In genomic region chr12:104285740-104286537, GRCh38 we compare ENCODE assay signal across 8 cellular contexts. TPM values are rescaled to one million over a fixed set of nuclear protein-coding genes. Genes with fewer than 3 reads are reported as not detected.
DNase-seq lines count a peak whose midpoint lies in the region; ATAC-seq, FAIRE-seq and TF ChIP-seq lines count a peak whose summit lies in the region.

No MANE protein-coding gene starts in this region.

- peaks cover 2% of the 10 kb centered on the region for H3K36me3 Mint-ChIP-seq in activated naive CD8-positive, alpha-beta T cell treated with anti-CD3 and anti-CD28 coated beads, Interleukin-2, amount 10 ng/mL, durations not matched to agents 7 days and 5 days

- intact Hi-C loops in HepG2 (cut with micrococcal nuclease; ENCODE audit: unreplicated experiment), result loop anchor here (5.0 kb wide), 2 partner anchors 69 to 149 kb away; partner anchors contain the start of genes NFYB and TXNRD1

- no peaks in the 10 kb centered on the region for H3K27me3 ChIP-seq in Karpas-422 (ENCODE audit: low read length)
- no peaks in the 10 kb centered on the region; a peak in 1 of 5 replicates for H3K27me3 ChIP-seq in HepG2 (ENCODE audit: control insufficient read depth in 1 of 2, insufficient read depth in 2 of 2, low read length in 2 of 2)
- H3K27me3 ChIP-seq in thoracic aorta (replicated peaks; ENCODE audit: insufficient read depth), result no peaks in the 10 kb centered on the region

- H3K9me2 ChIP-seq in Karpas-422 (replicated peaks; ENCODE audit: insufficient read depth, low read length), result no peaks in the 10 kb centered on the region

- no peak for ATAC-seq in activated naive CD8-positive, alpha-beta T cell treated with anti-CD3 and anti-CD28 coated beads, Interleukin-2, amount 10 ng/mL, durations not matched to agents 7 days and 5 days (ENCODE audit: low read depth)
- ATAC-seq in HepG2, result no peak
- ATAC-seq in thoracic aorta (ENCODE audit: insufficient number of reproducible peaks, low FRiP score, low read depth), result no peak

- H3K79me2 ChIP-seq in Karpas-422 (ENCODE audit: low read length) (peaks cover 37% of the 10 kb centered on the region), HepG2 (ENCODE audit: insufficient read depth, low read length) (peaks cover 41% of the 10 kb centered on the region)

- no peak for TF ChIP-seq CTCF in HepG2 (CRISPR knock-in tag; IDR thresholded peaks at IDR 0.05)
- no peak for TF ChIP-seq CTCF in thoracic aorta (IDR thresholded peaks at IDR 0.05)

- H4K20me1 ChIP-seq in Karpas-422 (ENCODE audit: insufficient read depth, low read depth, low read length) (no peaks in the 10 kb centered on the region), HepG2 (ENCODE audit: insufficient read depth, low read length) (peaks cover 23% of the 10 kb centered on the region)

- no peak for FAIRE-seq in HepG2 (lab: Jason Lieb, UNC)

- H3K4me3 Mint-ChIP-seq in activated naive CD8-positive, alpha-beta T cell treated with anti-CD3 and anti-CD28 coated beads, Interleukin-2, amount 10 ng/mL, durations not matched to agents 7 days and 5 days, result peak overlapping the region; percentile 99

- H3K9ac ChIP-seq in Karpas-422 (ENCODE audit: low read length) (peak overlapping the region; percentile 56), HepG2 (ENCODE audit: insufficient read depth, low read depth, low read length) (peak overlapping the region; percentile 98)

- no peaks in the 10 kb centered on the region for H3K9me3 Mint-ChIP-seq in activated naive CD8-positive, alpha-beta T cell treated with anti-CD3 and anti-CD28 coated beads, Interleukin-2, amount 10 ng/mL, durations not matched to agents 7 days and 5 days

- TF ChIP-seq RAD21 in HepG2 (CRISPR knock-in tag; IDR thresholded peaks at IDR 0.05), result no peak

- TSS peak; percentile 94 for BruUV-seq in HepG2 (replicated peaks; lab: Mats Ljungman, UMichigan)

- 37% methylated on average over 3 of the region's 3 CpGs for WGBS in HepG2 (ENCODE audit: low lambda C conversion rate)

- H3K4me2 ChIP-seq in Karpas-422 (ENCODE audit: low read depth, low read length, poor library complexity, severe bottlenecking) (peak overlapping the region; percentile 96), HepG2 (ENCODE audit: low read depth, low read length) (peak overlapping the region; percentile 100)

- TF ChIP-seq POLR2A in HepG2 (IDR thresholded peaks at IDR 0.05; ENCODE audit: insufficient read depth in 1 of 2, low read depth in 2 of 2, low read length in 2 of 2), result peak in 1 of 2 experiments; percentile 17; a peak in 1 of 4 replicates

- peak overlapping the region; percentile 90 for H3K27ac ChIP-seq in Karpas-422 (ENCODE audit: low read length)
- H3K27ac ChIP-seq in HepG2 (ENCODE audit: extremely low read length, insufficient read depth, low read length), result peak overlapping the region; percentile 98
- H3K27ac ChIP-seq in thoracic aorta, result peak overlapping the region; percentile 91 to 94

- peak; percentile 46 for DNase-seq in COLO668 (lab: John Stamatoyannopoulos, UW; ENCODE audit: unreplicated experiment)
- peak; percentile 56 for DNase-seq in Karpas-422
- DNase-seq in activated naive CD8-positive, alpha-beta T cell treated with anti-CD3 and anti-CD28 coated beads, Interleukin-2, amount 10 ng/mL, durations not matched to agents 7 days and 5 days, result no peak
- DNase-seq in HepG2 (ENCODE audit: low spot score), result no peak
- DNase-seq in thoracic aorta (ENCODE audit: low spot score), result no peak
- DNase-seq in SIG-M5 treated with dmso at 0.1 percent for 504 hours (lab: John Stamatoyannopoulos, UW; ENCODE audit: unreplicated experiment), result no peak
- DNase-seq in NCI-H1105 (lab: John Stamatoyannopoulos, UW), result no peak
- DNase-seq in foreskin melanocyte, result no peak

- H3K4me1 ChIP-seq in Karpas-422 (ENCODE audit: low read length), result peaks cover 35% of the 10 kb centered on the region
- H3K4me1 ChIP-seq in HepG2 (ENCODE audit: insufficient read depth, low read length), result peaks cover 24% of the 10 kb centered on the region
- H3K4me1 ChIP-seq in thoracic aorta (ENCODE audit: control insufficient read depth in 1 of 2, low read depth in 2 of 2), result peaks cover 19 to 36% of the 10 kb centered on the region in 2 donors

- CTCF ChIA-PET in HepG2 (lab: Yijun Ruan, JAX; ENCODE audit: low intra/inter-chr PET ratio, low total read pairs), result no interaction called here

- peak overlapping the region; percentile 74 for H2AFZ ChIP-seq in Karpas-422 (ENCODE audit: low read length)
- H2AFZ ChIP-seq in HepG2 (ENCODE audit: low read length), result no peak overlapping the region

- POLR2A ChIA-PET in activated naive CD8-positive, alpha-beta T cell treated with anti-CD3 and anti-CD28 coated beads, Interleukin-2, amount 10 ng/mL, durations not matched to agents 7 days and 5 days (lab: Charles Lee), result interaction anchor here (0.6 to 5.2 kb wide), 7 partner anchors 10 to 173 kb away, joined by 3 to 57 read pairs (median 19); partner anchors contain the start of genes EID3, NFYB and TXNRD1
- POLR2A ChIA-PET in HepG2 (lab: Yijun Ruan, JAX), result interaction anchor here (0.9 to 2.9 kb wide), 11 partner anchors 8 to 356 kb away, joined by 3 to 18 read pairs (median 4); partner anchors contain the start of genes HSP90B1, NFYB and TDG

- peaks cover 3% of the 10 kb centered on the region; the same call in 1 of the 2 replicates for H3K36me3 ChIP-seq in Karpas-422 (ENCODE audit: insufficient read depth, low read length)
- H3K36me3 ChIP-seq in HepG2 (replicated peaks in 1 of 2; ENCODE audit: control insufficient read depth in 1 of 2, insufficient read depth in 2 of 2, low read length in 2 of 2), result peaks cover 0 to 3% of the 10 kb centered on the region in 2 experiments; a peak in 2 of 5 replicates
- no peaks in the 10 kb centered on the region for H3K36me3 ChIP-seq in thoracic aorta

- TF ChIP-seq EP300 in HepG2 (IDR thresholded peaks at IDR 0.05; ENCODE audit: low read depth in 2 of 2, low read length in 2 of 2) (no peak), HepG2 (CRISPR knock-in tag; IDR thresholded peaks at IDR 0.05; ENCODE audit: borderline replicate concordance) (no peak)

- H3K4me3 ChIP-seq in Karpas-422 (ENCODE audit: low read length) (peak overlapping the region; percentile 74; the same call in 1 of the 2 replicates), HepG2 (replicated peaks in 1 of 3; ENCODE audit: insufficient read depth in 1 of 3, low read depth in 2 of 3, low read length in 3 of 3) (peak overlapping the region; percentile 36 to 91 (median 91)), thoracic aorta (peak overlapping the region; percentile 98)

- H3K27me3 Mint-ChIP-seq in activated naive CD8-positive, alpha-beta T cell treated with anti-CD3 and anti-CD28 coated beads, Interleukin-2, amount 10 ng/mL, durations not matched to agents 7 days and 5 days, result peaks cover 6% of the 10 kb centered on the region

- H3K9me3 ChIP-seq in Karpas-422 (ENCODE audit: low read length) (no peaks in the 10 kb centered on the region), HepG2 (ENCODE audit: low read length) (no peaks in the 10 kb centered on the region), thoracic aorta (no peaks in the 10 kb centered on the region)

- in situ Hi-C loops in HepG2 (cut with HindIII; ENCODE audit: extremely low pct_ligation_motif_present, low pct_unique_long_range_greater_than_20kb), result loop anchor here (10.0 kb wide), 1 partner anchor 71 kb away; the partner anchor contains the start of gene TXNRD1

- H3K27ac Mint-ChIP-seq in activated naive CD8-positive, alpha-beta T cell treated with anti-CD3 and anti-CD28 coated beads, Interleukin-2, amount 10 ng/mL, durations not matched to agents 7 days and 5 days, result peak overlapping the region; percentile 100

- peaks cover 24% of the 10 kb centered on the region for H3K4me1 Mint-ChIP-seq in activated naive CD8-positive, alpha-beta T cell treated with anti-CD3 and anti-CD28 coated beads, Interleukin-2, amount 10 ng/mL, durations not matched to agents 7 days and 5 days

TF ChIP-seq in HepG2, 621 proteins besides CTCF, POLR2A, EP300 and RAD21 (continues in another document):
- TF ChIP-seq JUNB (CRISPR knock-in tag; IDR thresholded peaks at IDR 0.05; ENCODE audit: borderline replicate concordance) (no peak), ZC3H4 (CRISPR knock-in tag; IDR thresholded peaks at IDR 0.05; ENCODE audit: borderline replicate concordance) (peak; percentile 86; the same call in 1 of the 2 replicates), FOXA1 (IDR thresholded peaks at IDR 0.05) (no peak), FOXA1 (CRISPR knock-in tag; IDR thresholded peaks at IDR 0.05) (peak; percentile 16; the same call in 1 of the 2 replicates), ZNF232 (CRISPR knock-in tag; IDR thresholded peaks at IDR 0.05; ENCODE audit: borderline replicate concordance) (no peak), YEATS4 (CRISPR knock-in tag; IDR thresholded peaks at IDR 0.05; ENCODE audit: borderline replicate concordance) (0 out of 2 replicates have a peak, but pooled peaks have one; percentile 2)

RNA-seq across cellular contexts. Expression of gene EID3, which starts 17.6 kb away (rescaled TPM):
- total RNA-seq in Karpas-422 (2014; rRNA removed; shearing (Covaris generic); ENCODE audit: low replicate concordance), result 1.5 and 2.7 TPM in 2 replicates
- total RNA-seq in activated naive CD8-positive, alpha-beta T cell treated with anti-CD3 and anti-CD28 coated beads, Interleukin-2, amount 10 ng/mL, durations not matched to agents 7 days and 5 days, result 1 to 10 TPM; 6.9 to 7.3 TPM
- 0.27 and 4.5 TPM in 2 replicates for total RNA-seq in HepG2 (2016; rRNA removed; fragmentation: Illumina TruSeq; extraction: Trizol)
- 0.20 TPM in 1 of 2 replicates, not detected in the other for total RNA-seq in HepG2 (2016; cell fraction: cytosol; rRNA removed; fragmentation: Illumina TruSeq; extraction: Trizol; ENCODE audit: low read depth)
- total RNA-seq in HepG2 (2016; cell fraction: insoluble cytoplasmic fraction; rRNA removed; fragmentation: Illumina TruSeq; extraction: Trizol), result 0.37 and 4.2 TPM in 2 replicates
- total RNA-seq in HepG2 (2016; cell fraction: membrane; rRNA removed; fragmentation: Illumina TruSeq; extraction: Trizol), result 0.24 and 0.28 TPM in 2 replicates
- total RNA-seq in HepG2 (2016; cell fraction: nucleus; rRNA removed; fragmentation: Illumina TruSeq; extraction: Trizol), result 19.9 and 21.8 TPM in 2 replicates
- polyA plus RNA-seq in HepG2 (2011; rRNA removed), result 0.38 and 0.56 TPM in 2 replicates
- polyA plus RNA-seq in HepG2 (2011; cell fraction: cytosol; rRNA removed), result not detected in 2 replicates
- 2.2 and 2.8 TPM in 2 replicates for polyA plus RNA-seq in HepG2 (2011; cell fraction: nucleus; rRNA removed)
- 0.13 and 0.39 TPM in 2 replicates for polyA plus RNA-seq in HepG2 (2012)
- polyA plus RNA-seq in HepG2 (2016; cell fraction: cytosol; fragmentation: Illumina TruSeq; extraction: Trizol; ENCODE audit: low read depth), result 0.07 TPM in 1 of 2 replicates, not detected in the other
- 0.21 TPM in 1 of 2 replicates, not detected in the other for polyA plus RNA-seq in HepG2 (2016; cell fraction: insoluble cytoplasmic fraction; fragmentation: Illumina TruSeq; extraction: Trizol; ENCODE audit: low read depth)
- polyA plus RNA-seq in HepG2 (2016; cell fraction: membrane; fragmentation: Illumina TruSeq; extraction: Trizol; ENCODE audit: low read depth), result not detected in 2 replicates
- 5.1 and 5.3 TPM in 2 replicates for polyA plus RNA-seq in HepG2 (2016; cell fraction: nucleus; fragmentation: Illumina TruSeq; extraction: Trizol; ENCODE audit: insufficient read depth, low read depth)
- polyA minus RNA-seq in HepG2 (2011; rRNA and poly(A)+ RNA removed; ENCODE audit: low replicate concordance), result 3.3 and 7.0 TPM in 2 replicates
- polyA minus RNA-seq in HepG2 (2011; cell fraction: cytosol; rRNA and poly(A)+ RNA removed), result not detected in 2 replicates
- polyA minus RNA-seq in HepG2 (2011; cell fraction: nucleus; rRNA and poly(A)+ RNA removed), result 26.4 and 27.4 TPM in 2 replicates
- total RNA-seq in thoracic aorta, result 10 to 100 TPM; 32.7 to 33.7 TPM

Comparison
In these comparisons a context has a peak if more than half of its experiments do, and no peak if none do; other contexts are left out.
1. DNase-seq: peak in COLO668 (single experiment) and Karpas-422 (single experiment); none in activated naive CD8-positive, alpha-beta T cell treated with anti-CD3 and anti-CD28 coated beads, Interleukin-2, amount 10 ng/mL, durations not matched to agents 7 days and 5 days (single experiment), HepG2 (single experiment), thoracic aorta (single experiment), SIG-M5 treated with dmso at 0.1 percent for 504 hours (single experiment), NCI-H1105 (single experiment) and foreskin melanocyte (single experiment).
2. Peak in every context shown above with its lines, with median percentiles within 50 percentile points of each other: H3K27ac ChIP-seq and H3K4me3 ChIP-seq.